In genomic region chr1:21143752-21144151, GRCh38 we compare ENCODE assay signal across 4 cellular contexts.
"Had no signal": no experiment of that assay in that cellular context is flagged by ENCODE, and none has a peak within 500 bp of the region (broad histone marks: within the 10 kb centered on the region; RNA-seq: fewer than 3 reads in every experiment).

No MANE protein-coding gene starts in this region.

- DNase-seq: IMR-90, KBM-7 had no signal

- H3K27ac ChIP-seq: HL-60 had no signal

- H3K4me3 ChIP-seq: K562 had no signal
